ENCODE assay signal across 9 cellular contexts in the genomic region with DNA sequence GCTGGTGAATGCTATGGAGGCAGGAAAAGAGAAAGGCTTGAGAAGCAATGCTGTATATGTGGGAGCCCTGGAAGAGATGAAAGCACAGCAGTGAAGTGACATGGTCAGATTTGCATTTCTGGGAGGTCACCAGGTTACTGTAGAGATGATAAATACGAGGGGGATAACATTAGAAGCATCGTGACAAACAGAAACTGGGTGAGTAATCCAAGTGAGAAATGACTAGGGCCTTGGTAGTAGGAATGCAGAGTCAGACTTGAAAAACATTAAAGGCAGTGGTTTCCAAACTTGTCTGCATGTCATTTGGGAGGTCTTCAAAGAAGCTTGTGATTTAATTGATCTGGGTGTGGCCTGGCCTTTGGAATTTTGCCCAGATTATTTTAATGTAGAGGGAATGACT. TPM values are rescaled to one million over a fixed set of nuclear protein-coding genes. Genes with fewer than 3 reads are reported as not detected.
DNase-seq lines count a peak whose midpoint lies in the region; ATAC-seq and TF ChIP-seq lines count a peak whose summit lies in the region.
"Had no signal": no experiment of that assay in that cellular context is flagged by ENCODE, and none has a peak within 500 bp of the region (broad histone marks: within the 10 kb centered on the region; RNA-seq: fewer than 3 reads in every experiment).

No MANE protein-coding gene starts in this region.

- H3K27ac Mint-ChIP-seq in chondrocyte (ENCODE audit: unreplicated experiment) (no peak overlapping the region), osteocyte (ENCODE audit: unreplicated experiment) (no peak overlapping the region), endothelial cell (ENCODE audit: unreplicated experiment) (no peak overlapping the region)

- 24% methylated on average over 2 of the region's 2 CpGs for WGBS in suprapubic skin

- no peaks in the 10 kb centered on the region for H3K36me3 ChIP-seq in suprapubic skin

- no peak overlapping the region for H3K4me3 ChIP-seq in suprapubic skin

- in situ Hi-C loops in SK-MEL-5 (cut with HindIII; ENCODE audit: low pct_unique_long_range_greater_than_20kb, low sequenced_read_pairs) = no loop called here

- peak; percentile 100 for ATAC-seq in GM18867 (IDR thresholded peaks at IDR 0.05; ENCODE audit: unreplicated experiment)
- peak; percentile 98 for ATAC-seq in HG02852 (IDR thresholded peaks at IDR 0.05; ENCODE audit: unreplicated experiment)

- H3K9me3 ChIP-seq in suprapubic skin = no peaks in the 10 kb centered on the region

- peak; percentile 71 for DNase-seq in A172 (ENCODE audit: low spot score)
- DNase-seq in SK-MEL-5 (ENCODE audit: low read depth, low spot score) = peak; percentile 10
- no peak for DNase-seq in suprapubic skin (ENCODE audit: low spot score in 2 of 2)
- no peak for DNase-seq in chondrocyte (ENCODE audit: low spot score)
- no peak for DNase-seq in osteocyte (ENCODE audit: extremely low spot score, unreplicated experiment)
- DNase-seq in endothelial cell (ENCODE audit: low spot score) = no peak
- DNase-seq: DND-41 had no signal

- H3K27ac ChIP-seq in suprapubic skin = no peak overlapping the region

- no peaks in the 10 kb centered on the region for H3K27me3 ChIP-seq in suprapubic skin

- no peaks in the 10 kb centered on the region for H3K4me1 ChIP-seq in suprapubic skin

- TF ChIP-seq CTCF in suprapubic skin (IDR thresholded peaks at IDR 0.05) = no peak
- TF ChIP-seq CTCF in chondrocyte (IDR thresholded peaks at IDR 0.05) = no peak
- TF ChIP-seq CTCF in osteocyte (IDR thresholded peaks at IDR 0.05) = no peak
- no peak for TF ChIP-seq CTCF in endothelial cell (IDR thresholded peaks at IDR 0.05; ENCODE audit: unreplicated experiment)

- H3K9me3 Mint-ChIP-seq in chondrocyte (ENCODE audit: low read depth) (peaks cover 7% of the 10 kb centered on the region), osteocyte (ENCODE audit: unreplicated experiment) (no peaks in the 10 kb centered on the region), endothelial cell (ENCODE audit: unreplicated experiment) (no peaks in the 10 kb centered on the region)

- peaks cover 5% of the 10 kb centered on the region for H3K36me3 Mint-ChIP-seq in chondrocyte (ENCODE audit: low read depth)
- H3K36me3 Mint-ChIP-seq in osteocyte (ENCODE audit: unreplicated experiment) = peaks cover 2% of the 10 kb centered on the region
- H3K36me3 Mint-ChIP-seq in endothelial cell (ENCODE audit: low read depth, unreplicated experiment) = no peaks in the 10 kb centered on the region

- TF ChIP-seq POLR2A in suprapubic skin (IDR thresholded peaks at IDR 0.05) = no peak

- H3K27me3 Mint-ChIP-seq in chondrocyte (ENCODE audit: low read depth) = no peaks in the 10 kb centered on the region
- H3K27me3 Mint-ChIP-seq in osteocyte (ENCODE audit: unreplicated experiment) = no peaks in the 10 kb centered on the region
- H3K27me3 Mint-ChIP-seq in endothelial cell (ENCODE audit: unreplicated experiment) = no peaks in the 10 kb centered on the region

- no peak for TF ChIP-seq EP300 in suprapubic skin (IDR thresholded peaks at IDR 0.05)

- peaks cover 47% of the 10 kb centered on the region for H3K4me1 Mint-ChIP-seq in chondrocyte (ENCODE audit: low read depth)
- peaks cover 38% of the 10 kb centered on the region for H3K4me1 Mint-ChIP-seq in osteocyte (ENCODE audit: unreplicated experiment)
- no peaks in the 10 kb centered on the region for H3K4me1 Mint-ChIP-seq in endothelial cell (ENCODE audit: unreplicated experiment)

- H3K4me3 Mint-ChIP-seq in chondrocyte (ENCODE audit: unreplicated experiment) = no peak overlapping the region
- no peak overlapping the region for H3K4me3 Mint-ChIP-seq in osteocyte (ENCODE audit: unreplicated experiment)
- H3K4me3 Mint-ChIP-seq in endothelial cell (ENCODE audit: unreplicated experiment) = no peak overlapping the region

RNA-seq across cellular contexts. Expression of a gene that starts 44.0 kb away (rescaled TPM):
- total RNA-seq in A172 (2014; rRNA removed; shearing (Covaris generic)) = 35.8 and 44.8 TPM in 2 replicates
- total RNA-seq in SK-MEL-5 (2014; rRNA removed; shearing (Covaris generic)) = 7.1 and 8.1 TPM in 2 replicates
- polyA plus RNA-seq in SK-MEL-5 (2015; cell fraction: cytosol; rRNA removed) = 13.1 and 13.2 TPM in 2 replicates
- polyA plus RNA-seq in SK-MEL-5 (2015; cell fraction: nucleus; rRNA removed) = 5.5 and 7.9 TPM in 2 replicates
- total RNA-seq in suprapubic skin (1 to 10 TPM; 3.2 to 8.0 (median 4.0) TPM), chondrocyte (3.6 to 12.6 TPM (median 4.3 TPM) in 3 replicates), osteocyte (2.8 and 4.8 TPM in 2 replicates), endothelial cell (ENCODE audit: unreplicated experiment) (5.6 TPM)

Comparison
In these comparisons a context has a peak if more than half of its experiments do, and no peak if none do; other contexts are left out.
1. DNase-seq: peak in A172 (single experiment) and SK-MEL-5 (single experiment); none in suprapubic skin (0 of 2), chondrocyte (single experiment), osteocyte (single experiment) and endothelial cell (single experiment).